9 cellular contexts compared by ENCODE assay signal in the genomic region with DNA sequence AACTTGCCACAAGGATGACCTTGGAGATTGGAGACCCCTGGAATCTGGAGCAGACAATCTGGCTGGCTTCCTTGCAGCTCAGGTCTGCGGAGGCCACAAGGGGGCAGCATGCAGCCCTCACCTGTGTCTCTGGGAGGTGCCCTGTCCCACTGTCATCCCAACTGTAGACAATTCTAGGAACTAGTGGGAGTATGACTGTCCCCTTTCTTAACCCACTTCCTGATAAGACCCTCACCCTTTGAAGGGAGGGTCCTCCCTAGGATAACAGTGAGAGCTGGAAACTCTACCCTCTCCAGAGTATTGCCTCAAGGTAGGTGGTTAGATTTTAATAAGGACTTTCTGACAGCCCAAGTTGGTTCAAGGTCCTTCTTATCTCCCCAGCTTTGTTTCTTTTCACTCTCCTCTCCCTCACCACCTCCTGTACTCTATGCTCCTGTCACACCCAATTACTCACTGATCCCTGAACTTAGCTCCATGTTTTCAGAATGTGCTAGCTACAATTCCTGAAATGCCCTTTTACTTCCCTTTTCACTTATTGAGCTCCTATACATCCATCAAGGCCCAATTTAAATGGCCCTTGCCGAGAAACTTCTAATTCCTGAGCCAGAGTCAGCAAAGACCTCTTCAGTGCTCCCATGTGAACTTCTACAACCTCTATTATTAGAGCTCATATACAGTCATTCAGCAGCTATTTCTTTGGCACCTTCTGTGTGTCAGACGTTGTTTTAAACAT. TPM values are rescaled to one million over a fixed set of nuclear protein-coding genes. Genes with fewer than 3 reads are reported as not detected.
A peak's percentile ranks its signal among the peaks of the same experiment; 100 is the strongest.
DNase-seq lines count a peak whose midpoint lies in the region; ATAC-seq and TF ChIP-seq lines count a peak whose summit lies in the region.
"Had no signal": no experiment of that assay in that cellular context is flagged by ENCODE, and none has a peak within 500 bp of the region (broad histone marks: within the 10 kb centered on the region; RNA-seq: fewer than 3 reads in every experiment).

No MANE protein-coding gene starts in this region.

- H3K4me1 Mint-ChIP-seq in CD14-positive monocyte: no peaks in the 10 kb centered on the region

- DNase-seq in CD14-positive monocyte (ENCODE audit: low spot score) (no peak), HPDE6-E6E7 (ENCODE audit: extremely low spot score) (peak; percentile 31), UCSD-AML1 (lab: John Stamatoyannopoulos, UW; ENCODE audit: unreplicated experiment) (peak; percentile 49), body of pancreas (peak; percentile 56 to 76 (median 60)), A172 (ENCODE audit: low spot score) (no peak)
- DNase-seq in stimulated activated CD8-positive, alpha-beta memory T cell treated with anti-CD3 and anti-CD28 coated beads, Interleukin-15, amount 100 ng/mL, for 24 hours (ENCODE audit: low read depth): peak; percentile 29

- peaks cover 4 to 15% of the 10 kb centered on the region in 2 donors for H3K36me3 ChIP-seq in body of pancreas (replicated peaks in 1 of 2; ENCODE audit: insufficient read depth in 1 of 2, low read depth in 2 of 2)
- H3K36me3 ChIP-seq in liver (ENCODE audit: control insufficient read depth in 4 of 4, insufficient read depth in 3 of 4, low read depth in 1 of 4, low read length in 3 of 4): peaks cover 4 to 22% (median 17%) of the 10 kb centered on the region in 4 donors

- TF ChIP-seq CTCF in CD14-positive monocyte (IDR thresholded peaks at IDR 0.05) (peak; percentile 82), body of pancreas (IDR thresholded peaks at IDR 0.05) (peak; percentile 46 to 84 (median 65)), liver (IDR thresholded peaks at IDR 0.05; ENCODE audit: low read depth, low read length, missing input control) (peak; percentile 71)

- intact Hi-C loops in CD14-positive monocyte (cut with micrococcal nuclease) (loop anchor here in 1 of 2 donors (10.0 kb wide), 1 partner anchor 180 kb away; no protein-coding TSS in a partner anchor), body of pancreas (cut with DNase I) (no loop called here)

- ATAC-seq in body of pancreas (peak; percentile 69), GM18511 (IDR thresholded peaks at IDR 0.05; ENCODE audit: unreplicated experiment) (no peak)

- H3K4me3 ChIP-seq in body of pancreas (no peak overlapping the region), liver (ENCODE audit: low read depth in 1 of 3, low read length in 3 of 3) (no peak overlapping the region)

- no peaks in the 10 kb centered on the region for H3K9me3 ChIP-seq in body of pancreas
- H3K9me3 ChIP-seq in liver (ENCODE audit: control insufficient read depth in 4 of 4, low read length in 3 of 4): no peaks in the 10 kb centered on the region

- H3K27ac ChIP-seq in body of pancreas (no peak overlapping the region), liver (ENCODE audit: low read depth in 1 of 2, low read length in 2 of 2) (no peak overlapping the region)

- peak; percentile 69 to 84 for TF ChIP-seq RAD21 in liver (IDR thresholded peaks at IDR 0.05)

- TF ChIP-seq POLR2A in body of pancreas (IDR thresholded peaks at IDR 0.05): no peak

- H3K4me1 ChIP-seq in body of pancreas: peaks cover 8% of the 10 kb centered on the region
- peaks cover 0 to 10% (median 4%) of the 10 kb centered on the region in 4 donors for H3K4me1 ChIP-seq in liver (ENCODE audit: control insufficient read depth in 4 of 4, insufficient read depth in 4 of 4, low read length in 3 of 4)

- H3K36me3 Mint-ChIP-seq in CD14-positive monocyte: peaks cover 74 to 78% of the 10 kb centered on the region in 2 donors

- H3K9ac ChIP-seq in liver (ENCODE audit: low read depth in 1 of 2, low read length in 2 of 2): no peak overlapping the region

- H3K27me3 Mint-ChIP-seq in CD14-positive monocyte (ENCODE audit: low read depth in 3 of 3): peaks cover 0 to 2% (median 0%) of the 10 kb centered on the region in 3 donors

- H3K27me3 ChIP-seq in body of pancreas: no peaks in the 10 kb centered on the region
- H3K27me3 ChIP-seq in liver (ENCODE audit: control insufficient read depth in 4 of 4, insufficient read depth in 4 of 4, low read length in 3 of 4): no peaks in the 10 kb centered on the region

- H3K9me3 Mint-ChIP-seq in CD14-positive monocyte: peaks cover 0 to 11% (median 6%) of the 10 kb centered on the region in 7 donors

- H3K4me3 Mint-ChIP-seq in CD14-positive monocyte: no peak overlapping the region

- H3K27ac Mint-ChIP-seq in CD14-positive monocyte: no peak overlapping the region

- WGBS in body of pancreas, 2 donors: 34 to 36% methylated on average over 3 of the region's 3 CpGs
- WGBS in liver: 36% methylated on average over 3 of the region's 3 CpGs

TF ChIP-seq in liver, 16 proteins besides CTCF, POLR2A, EP300 and RAD21:
- TF ChIP-seq SP1 (IDR thresholded peaks at IDR 0.05) (no peak), HNF4A (conservative IDR thresholded peaks at IDR 0.05) (peak in 1 of 2 donors; percentile 23), YY1 (IDR thresholded peaks at IDR 0.05) (no peak), TAF1 (conservative IDR thresholded peaks at IDR 0.05) (no peak), FOXA1 (IDR thresholded peaks at IDR 0.05) (no peak)
TF ChIP-seq in liver: peak in this region for 1.

RNA-seq across cellular contexts. Expression of gene KCNQ4, which starts 9.2 kb away (rescaled TPM):
- polyA plus RNA-seq in CD14-positive monocyte (not detected), liver (under 1 TPM; 0.10 to 0.20 TPM)
- total RNA-seq in body of pancreas (1 to 10 TPM; 1.8 to 4.0 TPM), liver (1 to 10 TPM in 1 of 2 donors, under 1 TPM in 1; 0.33 to 2.1 TPM)
- total RNA-seq in A172 (2014; rRNA removed; shearing (Covaris generic)): not detected in 2 replicates
- total RNA-seq: pulmonary artery endothelial cell had no signal

Comparison
In these comparisons a context has a peak if more than half of its experiments do, and no peak if none do; other contexts are left out.
1. DNase-seq: peak in HPDE6-E6E7 (single experiment), UCSD-AML1 (single experiment), body of pancreas (4 of 4) and stimulated activated CD8-positive, alpha-beta memory T cell treated with anti-CD3 and anti-CD28 coated beads, Interleukin-15, amount 100 ng/mL, for 24 hours (single experiment); none in CD14-positive monocyte (single experiment) and A172 (single experiment).
2. Peak in every context shown above with its lines, with median percentiles within 50 percentile points of each other: CTCF ChIP-seq.